ENCODE assay signal across 20 cellular contexts in genomic region chr11:2261436-2262230, GRCh38. TPM values are rescaled to one million over a fixed set of nuclear protein-coding genes. Genes with fewer than 3 reads are reported as not detected.
"Had no signal": no experiment of that assay in that cellular context is flagged by ENCODE, and none has a peak within 500 bp of the region (broad histone marks: within the 10 kb centered on the region; RNA-seq: fewer than 3 reads in every experiment).

No MANE protein-coding gene starts in this region.

- H3K4me3 ChIP-seq: gastroesophageal sphincter, heart right ventricle, mucosa of descending colon, pancreas, sigmoid colon, tibial artery had no signal

- H3K4me1 ChIP-seq: gastroesophageal sphincter, pancreas, sigmoid colon had no signal

- DNase-seq: activated CD4-positive, alpha-beta T cell treated with anti-CD3 and anti-CD28 coated beads, Interleukin-2, amount 50 U/mL, for 48 hours; activated effector memory CD4-positive, alpha-beta T cell treated with Interleukin-2 at 50 U/mL for 16 hours; activated naive CD4-positive, alpha-beta T cell treated with anti-CD3 and anti-CD28 coated beads, Interleukin-2, amount 50 U/mL, for 16 hours; activated T-cell treated with anti-CD3 and anti-CD28 coated beads, Interleukin-2, amount 50 U/mL, for 4 hours; brain microvascular endothelial cell; cortex of kidney; heart right ventricle; kidney glomerular epithelial cell; mesenchymal stem cell; naive B cell; sigmoid colon; stimulated activated naive CD4-positive, alpha-beta T cell; SW 1271; WERI-Rb-1 had no signal

- ATAC-seq: activated T-cell treated with anti-CD3 and anti-CD28 coated beads, Interleukin-2, amount 50 U/mL, for 4 hours; gastroesophageal sphincter; heart right ventricle; mucosa of descending colon had no signal

- H3K27ac ChIP-seq: brain microvascular endothelial cell, gastroesophageal sphincter, heart right ventricle, pancreas, sigmoid colon, tibial artery, WERI-Rb-1 had no signal

- H3K27ac Mint-ChIP-seq: naive B cell had no signal

- H3K36me3 Mint-ChIP-seq: naive B cell had no signal

- H3K36me3 ChIP-seq: brain microvascular endothelial cell, gastroesophageal sphincter, heart right ventricle, pancreas, sigmoid colon, tibial artery, WERI-Rb-1 had no signal

- H3K27me3 ChIP-seq: pancreas had no signal

- H3K9me3 ChIP-seq: gastroesophageal sphincter, heart right ventricle, mucosa of descending colon, pancreas, sigmoid colon, tibial artery had no signal

- H3K27me3 Mint-ChIP-seq: central memory CD8-positive, alpha-beta T cell had no signal

- H3K9me3 Mint-ChIP-seq: activated T-cell treated with anti-CD3 and anti-CD28 coated beads, Interleukin-2, amount 50 U/mL, for 4 hours; central memory CD8-positive, alpha-beta T cell; naive B cell had no signal

- H3K4me3 Mint-ChIP-seq: activated T-cell treated with anti-CD3 and anti-CD28 coated beads, Interleukin-2, amount 50 U/mL, for 4 hours; central memory CD8-positive, alpha-beta T cell; naive B cell had no signal

RNA-seq across cellular contexts. Expression of gene ASCL2, which starts 8.8 kb away (rescaled TPM):
- polyA plus RNA-seq: aorta had no signal
